In genomic region chr3:42013652-42014442, GRCh38 we compare ENCODE assay signal across 8 cellular contexts. TPM values are rescaled to one million over a fixed set of nuclear protein-coding genes. Genes with fewer than 3 reads are reported as not detected.
DNase-seq lines count a peak whose midpoint lies in the region; ATAC-seq and TF ChIP-seq lines count a peak whose summit lies in the region.

No MANE protein-coding gene starts in this region.

- peak overlapping the region; percentile 89 to 100 (median 91) for H3K27ac Mint-ChIP-seq in CD14-positive monocyte

- TF ChIP-seq CTCF in CD14-positive monocyte (IDR thresholded peaks at IDR 0.05) (no peak), GM20000 (IDR thresholded peaks at IDR 0.05; ENCODE audit: extremely low read depth, missing control alignments) (no peak), fibroblast of the aortic adventitia (IDR thresholded peaks at IDR 0.05; ENCODE audit: insufficient read depth, low read length) (no peak), omental fat pad (IDR thresholded peaks at IDR 0.05) (no peak)

- H3K4me3 ChIP-seq in Jurkat, Clone E6-1 (ENCODE audit: low read length), result peak overlapping the region; percentile 60
- H3K4me3 ChIP-seq in fibroblast of the aortic adventitia (ENCODE audit: low read depth, low read length), result peak overlapping the region; percentile 91

- peaks cover 0 to 5% (median 0%) of the 10 kb centered on the region in 3 donors for H3K27me3 Mint-ChIP-seq in CD14-positive monocyte (ENCODE audit: low read depth in 3 of 3)

- H3K36me3 Mint-ChIP-seq in CD14-positive monocyte, result peaks cover 2 to 14% of the 10 kb centered on the region in 2 donors

- peak overlapping the region; percentile 88 to 97 for H3K4me3 Mint-ChIP-seq in CD14-positive monocyte

- peak; percentile 22 for ATAC-seq in omental fat pad (ENCODE audit: low FRiP score)

- H3K4me1 Mint-ChIP-seq in CD14-positive monocyte, result peaks cover 40% of the 10 kb centered on the region

- H3K9me3 Mint-ChIP-seq in CD14-positive monocyte, result no peaks in the 10 kb centered on the region

- DNase-seq in CD14-positive monocyte (ENCODE audit: low spot score) (no peak), GM20000 (ENCODE audit: low spot score) (peak; percentile 48), fibroblast of the aortic adventitia (ENCODE audit: low read depth) (no peak), omental fat pad (ENCODE audit: low spot score) (no peak), hepatic stellate cell (ENCODE audit: low spot score) (no peak), MV-4-11 (lab: John Stamatoyannopoulos, UW) (no peak)
- no peak for DNase-seq in Jurkat, Clone E6-1 (ENCODE audit: low read depth, low spot score)
- peak; percentile 45 for DNase-seq in activated T-cell treated with anti-CD3 and anti-CD28 coated beads, Interleukin-2, amount 50 U/mL, for 1 hour

- intact Hi-C loops in CD14-positive monocyte (cut with micrococcal nuclease), result loop anchor here (2.0 to 10.0 kb wide), 3 partner anchors 51 to 52 kb away; partner anchors contain the start of gene ULK4 (in 2 of the 2)

RNA-seq across cellular contexts. Expression of gene ULK4, which starts 51.9 kb away (rescaled TPM):
- 10 to 100 TPM in 1 of 2 donors, 1 to 10 TPM in 1; 6.7 to 14.0 TPM for polyA plus RNA-seq in CD14-positive monocyte
- 9.7 TPM for polyA plus RNA-seq in Jurkat, Clone E6-1 (2012; ENCODE audit: insufficient read depth, insufficient read length)
- total RNA-seq in fibroblast of the aortic adventitia (ENCODE audit: low replicate concordance), result 16.1 and 46.8 TPM in 2 replicates
- 10 to 100 TPM; 15.8 to 20.6 (median 16.3) TPM for total RNA-seq in omental fat pad

Comparison
In these comparisons a context has a peak if more than half of its experiments do, and no peak if none do; other contexts are left out.
1. DNase-seq: peak in GM20000 (single experiment) and activated T-cell treated with anti-CD3 and anti-CD28 coated beads, Interleukin-2, amount 50 U/mL, for 1 hour (single experiment); none in CD14-positive monocyte (single experiment), Jurkat, Clone E6-1 (single experiment), fibroblast of the aortic adventitia (single experiment), omental fat pad (single experiment), hepatic stellate cell (single experiment) and MV-4-11 (single experiment).